ENCODE assay signal across 12 cellular contexts in genomic region chr17:31654936-31655335, GRCh38.
DNase-seq lines count a peak whose midpoint lies in the region; ATAC-seq and TF ChIP-seq lines count a peak whose summit lies in the region.
"Had no signal": no experiment of that assay in that cellular context is flagged by ENCODE, and none has a peak within 500 bp of the region (broad histone marks: within the 10 kb centered on the region; RNA-seq: fewer than 3 reads in every experiment).

No MANE protein-coding gene starts in this region.

- intact Hi-C loops in MCF 10A (cut with micrococcal nuclease): no loop called here

- H3K36me3 Mint-ChIP-seq in MCF 10A (ENCODE audit: insufficient read depth, unreplicated experiment) (no peaks in the 10 kb centered on the region), neural crest cell (ENCODE audit: low read depth) (no peaks in the 10 kb centered on the region)
- H3K36me3 Mint-ChIP-seq: CD8-positive, alpha-beta memory T cell had no signal

- ATAC-seq in HG02763 (IDR thresholded peaks at IDR 0.05; ENCODE audit: unreplicated experiment) (no peak), HG02870 (IDR thresholded peaks at IDR 0.05; ENCODE audit: unreplicated experiment) (no peak)

- H3K4me1 ChIP-seq in effector memory CD4-positive, alpha-beta T cell (ENCODE audit: control insufficient read depth, insufficient read depth, low read length, poor library complexity, severe bottlenecking): no peaks in the 10 kb centered on the region

- H3K9me3 Mint-ChIP-seq in MCF 10A (ENCODE audit: unreplicated experiment): no peaks in the 10 kb centered on the region
- no peaks in the 10 kb centered on the region for H3K9me3 Mint-ChIP-seq in neural crest cell

- TF ChIP-seq CTCF in LNCaP clone FGC (IDR thresholded peaks at IDR 0.05; ENCODE audit: control insufficient read depth, extremely low read depth, insufficient read depth) (no peak), MCF 10A (IDR thresholded peaks at IDR 0.05; ENCODE audit: unreplicated experiment) (no peak), neural crest cell (conservative IDR thresholded peaks at IDR 0.05) (no peak)

- DNase-seq in EH (ENCODE audit: low read depth): peak; percentile 84
- peak; percentile 8 for DNase-seq in LNCaP clone FGC (ENCODE audit: low read depth)
- DNase-seq in MCF 10A (ENCODE audit: unreplicated experiment): peak; percentile 86
- DNase-seq in neural crest cell (ENCODE audit: low read depth, low spot score): no peak
- DNase-seq in effector memory CD4-positive, alpha-beta T cell: no peak
- DNase-seq in G401 (ENCODE audit: low spot score): no peak
- DNase-seq: amygdala, NCI-H1048, posterior cingulate gyrus had no signal

- CTCF ChIA-PET in MCF 10A (lab: Yijun Ruan, JAX): interaction anchor here (0.6 kb wide), 3 partner anchors 10 to 49 kb away, joined by 3 read pairs; no protein-coding TSS in a partner anchor

- H3K27me3 Mint-ChIP-seq in MCF 10A (ENCODE audit: insufficient read depth, unreplicated experiment): no peaks in the 10 kb centered on the region
- H3K27me3 Mint-ChIP-seq in neural crest cell (ENCODE audit: low read depth): peaks cover 14% of the 10 kb centered on the region

- no peak overlapping the region for H3K4me3 Mint-ChIP-seq in MCF 10A (ENCODE audit: unreplicated experiment)
- no peak overlapping the region for H3K4me3 Mint-ChIP-seq in neural crest cell
- H3K4me3 Mint-ChIP-seq: CD8-positive, alpha-beta memory T cell had no signal

- H3K9me3 ChIP-seq in effector memory CD4-positive, alpha-beta T cell (ENCODE audit: control insufficient read depth, low read length): no peaks in the 10 kb centered on the region

- H3K36me3 ChIP-seq in effector memory CD4-positive, alpha-beta T cell (ENCODE audit: control insufficient read depth, insufficient read depth, low read length): no peaks in the 10 kb centered on the region

- no peaks in the 10 kb centered on the region for H3K27me3 ChIP-seq in effector memory CD4-positive, alpha-beta T cell (replicated peaks; ENCODE audit: control insufficient read depth, insufficient read depth, low read length, poor library complexity, severe bottlenecking)

- peak overlapping the region; percentile 88 for H3K27ac Mint-ChIP-seq in MCF 10A (ENCODE audit: low read depth, unreplicated experiment)
- H3K27ac Mint-ChIP-seq in neural crest cell (ENCODE audit: unreplicated experiment): peak overlapping the region; percentile 78

- H3K4me1 Mint-ChIP-seq in MCF 10A (ENCODE audit: insufficient read depth, unreplicated experiment) (peaks cover 8% of the 10 kb centered on the region), neural crest cell (no peaks in the 10 kb centered on the region)
- H3K4me1 Mint-ChIP-seq: CD8-positive, alpha-beta memory T cell had no signal

- POLR2A ChIA-PET in MCF 10A (lab: Yijun Ruan, JAX): interaction anchor here (0.7 to 1.2 kb wide), 3 partner anchors 12 to 246 kb away, joined by 3 read pairs; no protein-coding TSS in a partner anchor

- no peak overlapping the region for H3K27ac ChIP-seq in effector memory CD4-positive, alpha-beta T cell (ENCODE audit: insufficient read depth, low read length, poor library complexity, severe bottlenecking)

- in situ Hi-C loops in G401 (cut with HindIII; ENCODE audit: low sequenced_read_pairs): no loop called here

- no TSS peak for BruUV-seq in MCF 10A (replicated peaks; lab: Mats Ljungman, UMichigan)

- H3K4me3 ChIP-seq in LNCaP clone FGC (ENCODE audit: low read depth, low read length): no peak overlapping the region
- H3K4me3 ChIP-seq in effector memory CD4-positive, alpha-beta T cell (ENCODE audit: insufficient read depth, low read depth, low read length, poor library complexity, severe bottlenecking): no peak overlapping the region

Comparison
In these comparisons a context has a peak if more than half of its experiments do, and no peak if none do; other contexts are left out.
1. DNase-seq: peak in EH (single experiment), LNCaP clone FGC (single experiment) and MCF 10A (single experiment); none in neural crest cell (single experiment), effector memory CD4-positive, alpha-beta T cell (0 of 3) and G401 (single experiment).